ENCODE assay signal across 8 cellular contexts in the genomic region with DNA sequence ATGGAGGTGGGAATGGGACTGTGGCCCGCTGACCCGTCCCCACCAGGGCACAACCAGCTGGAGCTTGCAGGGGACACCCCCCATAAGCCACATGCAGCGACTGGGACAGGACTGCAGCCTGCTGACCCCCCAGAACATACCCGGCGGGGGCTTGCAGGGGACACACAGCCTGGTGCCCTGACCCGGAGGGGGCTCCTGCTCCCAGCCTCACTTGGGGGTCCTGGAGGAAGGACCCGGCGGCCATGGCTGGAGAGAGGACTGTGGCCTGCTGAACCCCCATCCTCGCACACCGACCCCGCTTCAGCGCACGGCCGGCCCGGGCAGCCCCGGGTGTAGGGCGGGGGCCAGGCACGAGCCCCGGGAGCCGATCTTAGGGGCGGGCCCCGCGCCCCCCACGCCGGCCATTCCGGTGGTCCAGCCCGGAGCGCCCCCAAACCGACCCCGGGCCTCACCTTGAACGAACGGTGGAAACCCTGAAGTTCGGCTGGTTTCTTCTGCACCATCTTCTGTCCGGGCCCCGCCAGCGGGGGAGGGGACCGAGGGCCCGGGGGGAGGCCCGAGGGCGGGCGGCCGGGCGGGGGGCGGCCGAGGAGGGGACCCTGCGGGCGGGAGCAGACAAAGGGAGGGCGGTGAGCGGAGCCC. TPM values are rescaled to one million over a fixed set of nuclear protein-coding genes. Genes with fewer than 3 reads are reported as not detected.
A peak's percentile ranks its signal among the peaks of the same experiment; 100 is the strongest.
DNase-seq lines count a peak whose midpoint lies in the region; ATAC-seq, FAIRE-seq and TF ChIP-seq lines count a peak whose summit lies in the region.

No MANE protein-coding gene starts in this region.

- no peaks in the 10 kb centered on the region for H3K36me3 ChIP-seq in astrocyte (ENCODE audit: insufficient read depth, low read length)

- H3K27ac ChIP-seq in astrocyte (ENCODE audit: low read depth, low read length) (peak overlapping the region; percentile 10), temporal lobe (ENCODE audit: low read depth, low read length) (peak overlapping the region; percentile 88)

- H3K9ac ChIP-seq in astrocyte (ENCODE audit: low read length): peak overlapping the region; percentile 81

- peak overlapping the region; percentile 78 for H3K4me3 ChIP-seq in astrocyte (ENCODE audit: insufficient read depth, low read depth, low read length)

- ATAC-seq in HG03439 (IDR thresholded peaks at IDR 0.05; ENCODE audit: unreplicated experiment) (peak; percentile 12), left colon (peak; percentile 9), HG02610 (IDR thresholded peaks at IDR 0.05; ENCODE audit: unreplicated experiment) (no peak)

- peaks cover 6% of the 10 kb centered on the region for H3K36me3 Mint-ChIP-seq in activated CD4-positive, alpha-beta T cell treated with anti-CD3 and anti-CD28 coated beads, Interleukin-2, amount 10 ng/mL, durations not matched to agents 7 days and 5 days (ENCODE audit: low read depth)
- no peaks in the 10 kb centered on the region for H3K36me3 Mint-ChIP-seq in astrocyte (ENCODE audit: low read depth, unreplicated experiment)

- POLR2A ChIA-PET in activated CD4-positive, alpha-beta T cell treated with anti-CD3 and anti-CD28 coated beads, Interleukin-2, amount 10 ng/mL, durations not matched to agents 7 days and 5 days (lab: Charles Lee): no interaction called here

- peak overlapping the region; percentile 83 for H3K4me3 Mint-ChIP-seq in activated CD4-positive, alpha-beta T cell treated with anti-CD3 and anti-CD28 coated beads, Interleukin-2, amount 10 ng/mL, durations not matched to agents 7 days and 5 days
- peak overlapping the region; percentile 90 for H3K4me3 Mint-ChIP-seq in astrocyte (ENCODE audit: unreplicated experiment)

- CTCF ChIA-PET in activated CD4-positive, alpha-beta T cell treated with anti-CD3 and anti-CD28 coated beads, Interleukin-2, amount 10 ng/mL, durations not matched to agents 7 days and 5 days (lab: Charles Lee): no interaction called here

- no peak for FAIRE-seq in astrocyte (lab: Jason Lieb, UNC)

- H3K4me1 Mint-ChIP-seq in activated CD4-positive, alpha-beta T cell treated with anti-CD3 and anti-CD28 coated beads, Interleukin-2, amount 10 ng/mL, durations not matched to agents 7 days and 5 days: peaks cover 48% of the 10 kb centered on the region
- peaks cover 6% of the 10 kb centered on the region for H3K4me1 Mint-ChIP-seq in astrocyte (ENCODE audit: low read depth, unreplicated experiment)

- H4K20me1 ChIP-seq in astrocyte (ENCODE audit: insufficient read depth, low read length): peaks cover 44% of the 10 kb centered on the region

- no peaks in the 10 kb centered on the region for H3K27me3 ChIP-seq in astrocyte (ENCODE audit: insufficient read depth, low read length)

- intact Hi-C loops in left colon (cut with DNase I, micrococcal nuclease): no loop called here

- H3K27ac Mint-ChIP-seq in activated CD4-positive, alpha-beta T cell treated with anti-CD3 and anti-CD28 coated beads, Interleukin-2, amount 10 ng/mL, durations not matched to agents 7 days and 5 days: peak overlapping the region; percentile 82
- H3K27ac Mint-ChIP-seq in astrocyte (ENCODE audit: unreplicated experiment): no peak overlapping the region

- H3K9me3 ChIP-seq in astrocyte (ENCODE audit: insufficient read depth, low read depth, low read length): no peaks in the 10 kb centered on the region

- TF ChIP-seq CTCF in astrocyte (IDR thresholded peaks at IDR 0.05; ENCODE audit: insufficient read depth, low read depth, low read length): no peak

- no peak for DNase-seq in activated CD4-positive, alpha-beta T cell treated with anti-CD3 and anti-CD28 coated beads, Interleukin-2, amount 10 ng/mL, durations not matched to agents 7 days and 5 days
- DNase-seq in activated CD4-positive, alpha-beta T cell treated with anti-CD3 and anti-CD28 coated beads, Interleukin-2, amount 50 U/mL, for 48 hours: no peak
- no peak for DNase-seq in astrocyte (ENCODE audit: low read depth)
- peak in 1 of 2 donors; percentile 52 for DNase-seq in left colon
- no peak for DNase-seq in amniotic stem cell (lab: John Stamatoyannopoulos, UW)

- no peaks in the 10 kb centered on the region for H3K9me3 Mint-ChIP-seq in activated CD4-positive, alpha-beta T cell treated with anti-CD3 and anti-CD28 coated beads, Interleukin-2, amount 10 ng/mL, durations not matched to agents 7 days and 5 days
- no peaks in the 10 kb centered on the region for H3K9me3 Mint-ChIP-seq in astrocyte (ENCODE audit: unreplicated experiment)

- H3K4me2 ChIP-seq in astrocyte (ENCODE audit: low read length): peak overlapping the region; percentile 98

- H3K79me2 ChIP-seq in astrocyte (ENCODE audit: insufficient read depth, low read length): peaks cover 51% of the 10 kb centered on the region

- H3K27me3 Mint-ChIP-seq in activated CD4-positive, alpha-beta T cell treated with anti-CD3 and anti-CD28 coated beads, Interleukin-2, amount 10 ng/mL, durations not matched to agents 7 days and 5 days: no peaks in the 10 kb centered on the region
- no peaks in the 10 kb centered on the region for H3K27me3 Mint-ChIP-seq in astrocyte (ENCODE audit: low read depth, unreplicated experiment)

- no peak overlapping the region for H2AFZ ChIP-seq in astrocyte (ENCODE audit: low read depth, low read length)

- H3K4me1 ChIP-seq in astrocyte (ENCODE audit: insufficient read depth, low read length): peaks cover 26% of the 10 kb centered on the region

RNA-seq across cellular contexts. Expression of a gene that starts 0.6 kb away (rescaled TPM):
- total RNA-seq in activated CD4-positive, alpha-beta T cell treated with anti-CD3 and anti-CD28 coated beads, Interleukin-2, amount 10 ng/mL, durations not matched to agents 7 days and 5 days: 100 to 1,000 TPM; 198 to 228 TPM
- total RNA-seq in astrocyte (123 and 146 TPM in 2 replicates), left colon (100 to 1,000 TPM; 242 to 319 TPM), temporal lobe (13.0 TPM)

RNA-seq across cellular contexts. Expression of a gene that starts 35.0 kb away (rescaled TPM):
- 10 to 100 TPM; 61.3 to 66.3 TPM for total RNA-seq in activated CD4-positive, alpha-beta T cell treated with anti-CD3 and anti-CD28 coated beads, Interleukin-2, amount 10 ng/mL, durations not matched to agents 7 days and 5 days
- 49.5 and 53.7 TPM in 2 replicates for total RNA-seq in astrocyte
- 10 to 100 TPM; 73.1 to 73.7 TPM for total RNA-seq in left colon
- total RNA-seq in temporal lobe: 56.5 TPM

RNA-seq across cellular contexts. Expression of a gene that starts 45.7 kb away (rescaled TPM):
- 100 to 1,000 TPM; 217 to 239 TPM for total RNA-seq in activated CD4-positive, alpha-beta T cell treated with anti-CD3 and anti-CD28 coated beads, Interleukin-2, amount 10 ng/mL, durations not matched to agents 7 days and 5 days
- 45.3 and 47.2 TPM in 2 replicates for total RNA-seq in astrocyte
- total RNA-seq in left colon: 10 to 100 TPM; 37.9 to 48.4 TPM
- total RNA-seq in temporal lobe: 13.0 TPM

RNA-seq across cellular contexts. Expression of a gene that starts 46.2 kb away (rescaled TPM):
- 1 to 10 TPM; 7.5 to 9.9 TPM for total RNA-seq in activated CD4-positive, alpha-beta T cell treated with anti-CD3 and anti-CD28 coated beads, Interleukin-2, amount 10 ng/mL, durations not matched to agents 7 days and 5 days
- total RNA-seq in astrocyte (5.6 and 5.8 TPM in 2 replicates), left colon (1 to 10 TPM; 2.1 to 2.3 TPM), temporal lobe (3.0 TPM)
